ENCODE assay signal across 8 cellular contexts in genomic region chr7:130669051-130669700, GRCh38. TPM values are rescaled to one million over a fixed set of nuclear protein-coding genes. Genes with fewer than 3 reads are reported as not detected.
DNase-seq lines count a peak whose midpoint lies in the region; ATAC-seq and TF ChIP-seq lines count a peak whose summit lies in the region.

No MANE protein-coding gene starts in this region.

- H3K27ac Mint-ChIP-seq in WTC11, result no peak overlapping the region

- DNase-seq in WTC11 (ENCODE audit: low spot score) (peak; percentile 14), foreskin keratinocyte (no peak), inferior parietal cortex (ENCODE audit: extremely low spot score) (no peak)
- no peak for DNase-seq in effector CD4-positive, alpha-beta T cell

- H3K9me3 ChIP-seq in BLaER1, result no peaks in the 10 kb centered on the region
- H3K9me3 ChIP-seq in parathyroid adenoma (ENCODE audit: control insufficient read depth, low read length), result no peaks in the 10 kb centered on the region

- H3K36me3 Mint-ChIP-seq in WTC11, result peaks cover 11% of the 10 kb centered on the region

- H3K9me3 Mint-ChIP-seq in WTC11, result no peaks in the 10 kb centered on the region

- peak overlapping the region; percentile 91 for H3K4me3 Mint-ChIP-seq in WTC11

- H3K36me3 ChIP-seq in BLaER1 (no peaks in the 10 kb centered on the region; the same call in 1 of the 2 replicates), parathyroid adenoma (ENCODE audit: control insufficient read depth, insufficient read depth, low read length) (no peaks in the 10 kb centered on the region)

- H3K27me3 Mint-ChIP-seq in WTC11 (ENCODE audit: low read depth), result peaks cover 20% of the 10 kb centered on the region

- H3K27ac ChIP-seq in BLaER1 (peak overlapping the region; percentile 83; the same call in 1 of the 2 replicates), foreskin keratinocyte (peak overlapping the region; percentile 58), parathyroid adenoma (peak overlapping the region; percentile 70)

- CTCF ChIA-PET in WTC11 (lab: Charles Lee), result no interaction called here

- ATAC-seq in GM19043 (IDR thresholded peaks at IDR 0.05; ENCODE audit: low read depth, unreplicated experiment), result peak; percentile 9
- ATAC-seq in HG03378 (IDR thresholded peaks at IDR 0.05; ENCODE audit: unreplicated experiment), result peak; percentile 31
- peak; percentile 2 for ATAC-seq in WTC11
- peak; percentile 30 for ATAC-seq in foreskin keratinocyte

- peaks cover 20% of the 10 kb centered on the region for H3K4me1 ChIP-seq in BLaER1
- no peaks in the 10 kb centered on the region for H3K4me1 ChIP-seq in foreskin keratinocyte
- peaks cover 4% of the 10 kb centered on the region for H3K4me1 ChIP-seq in parathyroid adenoma

- H4K20me1 ChIP-seq in BLaER1, result no peaks in the 10 kb centered on the region

- H3K4me2 ChIP-seq in BLaER1 (peak overlapping the region; percentile 95), parathyroid adenoma (ENCODE audit: low read length) (peak overlapping the region; percentile 77)

- H3K27me3 ChIP-seq in BLaER1 (no peaks in the 10 kb centered on the region), foreskin keratinocyte (no peaks in the 10 kb centered on the region), parathyroid adenoma (ENCODE audit: control insufficient read depth, insufficient read depth, low read length) (no peaks in the 10 kb centered on the region)

- POLR2A ChIA-PET in WTC11 (lab: Charles Lee), result interaction anchor here (1.2 kb wide), 1 partner anchor 395 kb away, joined by 3 read pairs; no protein-coding TSS in a partner anchor

- peaks cover 17% of the 10 kb centered on the region for H3K4me1 Mint-ChIP-seq in WTC11

- H3K9ac ChIP-seq in BLaER1 (peak overlapping the region; percentile 83), parathyroid adenoma (peak overlapping the region; percentile 21)

- H2AFZ ChIP-seq in parathyroid adenoma, result peak overlapping the region; percentile 97

- no peak for TF ChIP-seq CTCF in WTC11 (IDR thresholded peaks at IDR 0.05)
- TF ChIP-seq CTCF in foreskin keratinocyte (conservative IDR thresholded peaks at IDR 0.05), result no peak
- TF ChIP-seq CTCF in parathyroid adenoma (IDR thresholded peaks at IDR 0.05), result no peak

- peak overlapping the region; percentile 84 for H3K4me3 ChIP-seq in BLaER1
- H3K4me3 ChIP-seq in parathyroid adenoma (ENCODE audit: low read depth, low read length), result peak overlapping the region; percentile 75

- H3K79me2 ChIP-seq in parathyroid adenoma, result no peaks in the 10 kb centered on the region

TF ChIP-seq in WTC11, 78 proteins besides CTCF, POLR2A, EP300 and RAD21:
- no peak for TF ChIP-seq FOXK1 (CRISPR knock-in tag; IDR thresholded peaks at IDR 0.05)
- TF ChIP-seq, protein P1, sequence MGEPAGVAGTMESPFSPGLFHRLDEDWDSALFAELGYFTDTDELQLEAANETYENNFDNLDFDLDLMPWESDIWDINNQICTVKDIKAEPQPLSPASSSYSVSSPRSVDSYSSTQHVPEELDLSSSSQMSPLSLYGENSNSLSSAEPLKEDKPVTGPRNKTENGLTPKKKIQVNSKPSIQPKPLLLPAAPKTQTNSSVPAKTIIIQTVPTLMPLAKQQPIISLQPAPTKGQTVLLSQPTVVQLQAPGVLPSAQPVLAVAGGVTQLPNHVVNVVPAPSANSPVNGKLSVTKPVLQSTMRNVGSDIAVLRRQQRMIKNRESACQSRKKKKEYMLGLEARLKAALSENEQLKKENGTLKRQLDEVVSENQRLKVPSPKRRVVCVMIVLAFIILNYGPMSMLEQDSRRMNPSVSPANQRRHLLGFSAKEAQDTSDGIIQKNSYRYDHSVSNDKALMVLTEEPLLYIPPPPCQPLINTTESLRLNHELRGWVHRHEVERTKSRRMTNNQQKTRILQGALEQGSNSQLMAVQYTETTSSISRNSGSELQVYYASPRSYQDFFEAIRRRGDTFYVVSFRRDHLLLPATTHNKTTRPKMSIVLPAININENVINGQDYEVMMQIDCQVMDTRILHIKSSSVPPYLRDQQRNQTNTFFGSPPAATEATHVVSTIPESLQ (CRISPR knock-in tag; IDR thresholded peaks at IDR 0.05), result no peak
- no peak for TF ChIP-seq USF2 (CRISPR knock-in tag; IDR thresholded peaks at IDR 0.05)
- TF ChIP-seq TEAD1 (CRISPR knock-in tag; IDR thresholded peaks at IDR 0.05), result no peak
- TF ChIP-seq USF1 (CRISPR knock-in tag; IDR thresholded peaks at IDR 0.05), result no peak
- TF ChIP-seq ETV6 (CRISPR knock-in tag; IDR thresholded peaks at IDR 0.05), result no peak
TF ChIP-seq in WTC11: peak in this region for 0.

RNA-seq across cellular contexts. Expression of gene COPG2, which starts 0.6 kb away (rescaled TPM):
- 50.9 to 68.4 TPM (median 64.9 TPM) in 3 replicates for total RNA-seq in WTC11 (2021)
- 24.7 and 24.8 TPM in 2 replicates for total RNA-seq in foreskin keratinocyte
- polyA plus RNA-seq in foreskin keratinocyte, result 13.4 and 16.1 TPM in 2 replicates

RNA-seq across cellular contexts. Expression of gene TSGA13, which starts 17.2 kb away (rescaled TPM):
- total RNA-seq in WTC11 (2021), result not detected in 3 replicates
- total RNA-seq in foreskin keratinocyte, result not detected in 2 replicates
- polyA plus RNA-seq in foreskin keratinocyte, result not detected in 2 replicates
